Comparison of ENCODE assay signal across 1 cellular context in genomic region chr22:37105154-37105553, GRCh38.
TF ChIP-seq lines count a peak whose summit lies in the region.

No MANE protein-coding gene starts in this region.

TF ChIP-seq in H1, 55 proteins besides CTCF, POLR2A, EP300 and RAD21:
- TF ChIP-seq ASH2L (IDR thresholded peaks at IDR 0.05; ENCODE audit: low read length) (no peak), CHD2 (IDR thresholded peaks at IDR 0.05; ENCODE audit: low read length) (no peak), CTBP2 (IDR thresholded peaks at IDR 0.05; ENCODE audit: borderline replicate concordance, insufficient read depth, insufficient read length, low read length) (no peak), MAFK (IDR thresholded peaks at IDR 0.05; ENCODE audit: low read depth, low read length) (no peak), SIRT6 (IDR thresholded peaks at IDR 0.05; ENCODE audit: low read length) (no peak), BACH1 (IDR thresholded peaks at IDR 0.05; ENCODE audit: low read length) (no peak), MAX (IDR thresholded peaks at IDR 0.05) (no peak), ZNF274 (IDR thresholded peaks at IDR 0.05; ENCODE audit: borderline replicate concordance, extremely low read depth, low read length) (no peak)
